Comparison of ENCODE assay signal across 20 cellular contexts in genomic region chr3:107373896-107374295, GRCh38. TPM values are rescaled to one million over a fixed set of nuclear protein-coding genes. Genes with fewer than 3 reads are reported as not detected.
DNase-seq lines count a peak whose midpoint lies in the region; ATAC-seq, FAIRE-seq and TF ChIP-seq lines count a peak whose summit lies in the region.
"Had no signal": no experiment of that assay in that cellular context is flagged by ENCODE, and none has a peak within 500 bp of the region (broad histone marks: within the 10 kb centered on the region; RNA-seq: fewer than 3 reads in every experiment).

No MANE protein-coding gene starts in this region.

- H4K20me1 ChIP-seq in OCI-LY3 (ENCODE audit: insufficient read depth, low read length), result no peaks in the 10 kb centered on the region

- FAIRE-seq in bronchial epithelial cell (lab: Jason Lieb, UNC), result no peak
- FAIRE-seq: D721Med, G401.6, GM12891, GM19239, H54 had no signal

- H3K4me3 ChIP-seq in OCI-LY3 (ENCODE audit: low read length) (no peak overlapping the region), bronchial epithelial cell (ENCODE audit: low read depth, low read length) (no peak overlapping the region)
- H3K4me3 ChIP-seq: GM23338 had no signal

- H3K4me1 Mint-ChIP-seq in activated T-helper 17 cell treated with anti-CD3 and anti-CD28 coated beads, Interleukin-2, amount 50 U/mL, for 72 hours, result no peaks in the 10 kb centered on the region
- H3K4me1 Mint-ChIP-seq: CD4-positive, CD25-positive, alpha-beta regulatory T cell; CD8-positive, alpha-beta memory T cell had no signal

- ATAC-seq in HG03354 (IDR thresholded peaks at IDR 0.05; ENCODE audit: poor library complexity, severe bottlenecking, unreplicated experiment) (no peak), GM19463 (IDR thresholded peaks at IDR 0.05; ENCODE audit: unreplicated experiment) (no peak)
- ATAC-seq in activated T-helper 17 cell treated with anti-CD3 and anti-CD28 coated beads, Interleukin-2, amount 50 U/mL, for 72 hours (replicated peaks), result no peak
- ATAC-seq: GM23338 had no signal

- H3K27me3 Mint-ChIP-seq in activated T-helper 17 cell treated with anti-CD3 and anti-CD28 coated beads, Interleukin-2, amount 50 U/mL, for 72 hours, result peaks cover 11% of the 10 kb centered on the region
- H3K27me3 Mint-ChIP-seq: CD4-positive, CD25-positive, alpha-beta regulatory T cell had no signal

- no peaks in the 10 kb centered on the region for H3K9me3 ChIP-seq in OCI-LY3 (ENCODE audit: insufficient read depth, low read length)
- H3K9me3 ChIP-seq: BE2C had no signal

- H3K4me3 Mint-ChIP-seq in activated T-helper 17 cell treated with anti-CD3 and anti-CD28 coated beads, Interleukin-2, amount 50 U/mL, for 72 hours, result no peak overlapping the region
- H3K4me3 Mint-ChIP-seq: CD4-positive, CD25-positive, alpha-beta regulatory T cell; CD8-positive, alpha-beta memory T cell; GM23338 had no signal

- H3K27ac Mint-ChIP-seq in activated T-helper 17 cell treated with anti-CD3 and anti-CD28 coated beads, Interleukin-2, amount 50 U/mL, for 72 hours, result no peak overlapping the region
- H3K27ac Mint-ChIP-seq: CD4-positive, CD25-positive, alpha-beta regulatory T cell; CD8-positive, alpha-beta memory T cell; GM23338 had no signal

- H3K27ac ChIP-seq in OCI-LY3 (ENCODE audit: low read length), result no peak overlapping the region
- H3K27ac ChIP-seq: HL-60 had no signal

- no peaks in the 10 kb centered on the region for H3K36me3 Mint-ChIP-seq in activated T-helper 17 cell treated with anti-CD3 and anti-CD28 coated beads, Interleukin-2, amount 50 U/mL, for 72 hours (ENCODE audit: low read depth)
- H3K36me3 Mint-ChIP-seq: CD4-positive, CD25-positive, alpha-beta regulatory T cell; CD8-positive, alpha-beta memory T cell had no signal

- TF ChIP-seq CTCF in OCI-LY3 (IDR thresholded peaks at IDR 0.05; ENCODE audit: low read depth, low read length), result no peak
- no peak for TF ChIP-seq CTCF in bronchial epithelial cell (IDR thresholded peaks at IDR 0.05; ENCODE audit: insufficient read depth, low read length, severe bottlenecking)

- no peak overlapping the region for H3K9ac ChIP-seq in OCI-LY3 (ENCODE audit: low read length)

- peak overlapping the region; percentile 51; the same call in 1 of the 2 replicates for H2AFZ ChIP-seq in OCI-LY3 (ENCODE audit: low read depth, low read length)
- H2AFZ ChIP-seq: GM23338 had no signal

- peak; percentile 6 for DNase-seq in bronchial epithelial cell (ENCODE audit: low read depth)
- DNase-seq in mucosa of gallbladder (ENCODE audit: low spot score), result peak; percentile 59
- DNase-seq: BE2C; CD4-positive, CD25-positive, alpha-beta regulatory T cell; CD8-positive, alpha-beta memory T cell; COR-L47; HCEC 1CT had no signal

- H3K9me3 Mint-ChIP-seq in activated T-helper 17 cell treated with anti-CD3 and anti-CD28 coated beads, Interleukin-2, amount 50 U/mL, for 72 hours, result no peaks in the 10 kb centered on the region
- H3K9me3 Mint-ChIP-seq: CD4-positive, CD25-positive, alpha-beta regulatory T cell; CD8-positive, alpha-beta memory T cell; GM23338 had no signal

- no peaks in the 10 kb centered on the region for H3K36me3 ChIP-seq in OCI-LY3 (replicated peaks; ENCODE audit: low read depth, low read length)
- no peaks in the 10 kb centered on the region for H3K36me3 ChIP-seq in bronchial epithelial cell (ENCODE audit: control insufficient read depth, insufficient read depth, low read length)
- H3K36me3 ChIP-seq: BE2C had no signal

- H3K79me2 ChIP-seq in OCI-LY3 (ENCODE audit: low read length), result no peaks in the 10 kb centered on the region

- no peak overlapping the region for H3K4me2 ChIP-seq in OCI-LY3 (ENCODE audit: low read length)
- H3K4me2 ChIP-seq: GM23338 had no signal

- peaks cover 3% of the 10 kb centered on the region; the same call in 1 of the 2 replicates for H3K4me1 ChIP-seq in OCI-LY3 (ENCODE audit: low read length)
- H3K4me1 ChIP-seq: BE2C had no signal

- H3K27me3 ChIP-seq in OCI-LY3 (ENCODE audit: low read depth, low read length) (no peaks in the 10 kb centered on the region), bronchial epithelial cell (ENCODE audit: control insufficient read depth, insufficient read depth, low read length) (no peaks in the 10 kb centered on the region)

RNA-seq across cellular contexts. Expression of gene CCDC54, which starts 3.3 kb away (rescaled TPM):
- not detected in 2 replicates for total RNA-seq in bronchial epithelial cell
- total RNA-seq in mucosa of gallbladder, result not detected
- total RNA-seq in activated T-helper 17 cell treated with anti-CD3 and anti-CD28 coated beads, Interleukin-2, amount 50 U/mL, for 72 hours, result not detected
- total RNA-seq: A172; CD4-positive, CD25-positive, alpha-beta regulatory T cell; CD8-positive, alpha-beta memory T cell; GM23338; HT1080 had no signal
